In genomic region chr14:23562822-23563472, GRCh38 we compare ENCODE assay signal across 8 cellular contexts. TPM values are rescaled to one million over a fixed set of nuclear protein-coding genes. Genes with fewer than 3 reads are reported as not detected.
A peak's percentile ranks its signal among the peaks of the same experiment; 100 is the strongest.
DNase-seq lines count a peak whose midpoint lies in the region; ATAC-seq and TF ChIP-seq lines count a peak whose summit lies in the region.

No MANE protein-coding gene starts in this region.

- H3K36me3 Mint-ChIP-seq in naive B cell: peaks cover 10 to 29% of the 10 kb centered on the region in 2 donors

- H3K36me3 ChIP-seq in vagina: peaks cover 0 to 36% of the 10 kb centered on the region in 2 donors

- TF ChIP-seq CTCF in coronary artery (IDR thresholded peaks at IDR 0.05): peak; percentile 93
- peak; percentile 73 to 77 (median 76) for TF ChIP-seq CTCF in vagina (IDR thresholded peaks at IDR 0.05)

- peak overlapping the region in 3 of 6 donors; percentile 19 to 72 (median 27) for H3K27ac Mint-ChIP-seq in naive B cell

- H3K27me3 ChIP-seq in vagina: no peaks in the 10 kb centered on the region

- no peak for TF ChIP-seq POLR2A in vagina (IDR thresholded peaks at IDR 0.05)

- intact Hi-C loops in vagina (cut with DNase I): loop anchor here (5.0 kb wide), 1 partner anchor 241 kb away; the partner anchor contains the start of gene PABPN1

- H3K4me1 Mint-ChIP-seq in naive B cell: peaks cover 57 to 70% (median 58%) of the 10 kb centered on the region in 3 donors

- no peaks in the 10 kb centered on the region for H3K9me3 Mint-ChIP-seq in naive B cell

- peak; percentile 14 to 32 for ATAC-seq in naive B cell (ENCODE audit: low read depth in 2 of 2)
- ATAC-seq in GM18870 (IDR thresholded peaks at IDR 0.05; ENCODE audit: unreplicated experiment): no peak

- peak overlapping the region in 3 of 8 donors; percentile 53 to 78 (median 62) for H3K4me3 Mint-ChIP-seq in naive B cell

- H3K4me1 ChIP-seq in vagina: peaks cover 20% of the 10 kb centered on the region

- H3K27ac ChIP-seq in coronary artery (no peak overlapping the region), vagina (no peak overlapping the region)

- H3K27me3 Mint-ChIP-seq in naive B cell: no peaks in the 10 kb centered on the region

- H3K4me3 ChIP-seq in coronary artery (no peak overlapping the region), vagina (no peak overlapping the region)

- no peaks in the 10 kb centered on the region for H3K9me3 ChIP-seq in vagina

- DNase-seq in SIG-M5 treated with dmso at 0.1 percent for 504 hours (lab: John Stamatoyannopoulos, UW; ENCODE audit: unreplicated experiment) (peak; percentile 51), SIG-M5 (lab: John Stamatoyannopoulos, UW) (no peak), NCI-H1105 treated with DMSO at 0.1 percent for 48 hours (lab: John Stamatoyannopoulos, UW) (peak; percentile 57), coronary artery (ENCODE audit: low spot score) (no peak), naive B cell (peak; percentile 61), vagina (ENCODE audit: extremely low spot score in 2 of 2) (no peak)
- DNase-seq in activated CD4-positive, alpha-beta T cell treated with anti-CD3 and anti-CD28 coated beads for 24 hours (ENCODE audit: low read depth in 2 of 2): peak; percentile 38 to 49

RNA-seq across cellular contexts. Expression of gene AP1G2, which starts 4.6 kb away (rescaled TPM):
- 100 to 1,000 TPM in 1 of 6 donors, 10 to 100 TPM in 5; 58.3 to 116 (median 80.4) TPM for polyA plus RNA-seq in naive B cell (ENCODE audit: low read depth in 6 of 6)
- total RNA-seq in vagina: 122 TPM

RNA-seq across cellular contexts. Expression of gene THTPA, which starts 6.9 kb away (rescaled TPM):
- polyA plus RNA-seq in naive B cell (ENCODE audit: low read depth in 6 of 6): 10 to 100 TPM; 16.0 to 28.3 (median 21.7) TPM
- total RNA-seq in vagina: 15.0 TPM

RNA-seq across cellular contexts. Expression of gene ZFHX2, which starts 11.4 kb away (rescaled TPM):
- under 1 TPM in 3 of 6 donors, not detected in 3; 0.03 to 0.38 (median 0.04) TPM for polyA plus RNA-seq in naive B cell (ENCODE audit: low read depth in 6 of 6)
- total RNA-seq in vagina: 0.74 TPM

RNA-seq across cellular contexts. Expression of gene JPH4, which starts 15.6 kb away (rescaled TPM):
- polyA plus RNA-seq in naive B cell (ENCODE audit: low read depth in 6 of 6): 1 to 10 TPM in 1 of 6 donors, under 1 TPM in 2, not detected in 3; 0.09 to 1.3 (median 0.17) TPM
- total RNA-seq in vagina: 10.6 TPM

Comparison
In these comparisons a context has a peak if more than half of its experiments do, and no peak if none do; other contexts are left out.
1. DNase-seq: peak in SIG-M5 treated with dmso at 0.1 percent for 504 hours (single experiment), NCI-H1105 treated with DMSO at 0.1 percent for 48 hours (single experiment), activated CD4-positive, alpha-beta T cell treated with anti-CD3 and anti-CD28 coated beads for 24 hours (2 of 2) and naive B cell (single experiment); none in SIG-M5 (single experiment), coronary artery (single experiment) and vagina (0 of 2).